17 cellular contexts compared by ENCODE assay signal in the genomic region with DNA sequence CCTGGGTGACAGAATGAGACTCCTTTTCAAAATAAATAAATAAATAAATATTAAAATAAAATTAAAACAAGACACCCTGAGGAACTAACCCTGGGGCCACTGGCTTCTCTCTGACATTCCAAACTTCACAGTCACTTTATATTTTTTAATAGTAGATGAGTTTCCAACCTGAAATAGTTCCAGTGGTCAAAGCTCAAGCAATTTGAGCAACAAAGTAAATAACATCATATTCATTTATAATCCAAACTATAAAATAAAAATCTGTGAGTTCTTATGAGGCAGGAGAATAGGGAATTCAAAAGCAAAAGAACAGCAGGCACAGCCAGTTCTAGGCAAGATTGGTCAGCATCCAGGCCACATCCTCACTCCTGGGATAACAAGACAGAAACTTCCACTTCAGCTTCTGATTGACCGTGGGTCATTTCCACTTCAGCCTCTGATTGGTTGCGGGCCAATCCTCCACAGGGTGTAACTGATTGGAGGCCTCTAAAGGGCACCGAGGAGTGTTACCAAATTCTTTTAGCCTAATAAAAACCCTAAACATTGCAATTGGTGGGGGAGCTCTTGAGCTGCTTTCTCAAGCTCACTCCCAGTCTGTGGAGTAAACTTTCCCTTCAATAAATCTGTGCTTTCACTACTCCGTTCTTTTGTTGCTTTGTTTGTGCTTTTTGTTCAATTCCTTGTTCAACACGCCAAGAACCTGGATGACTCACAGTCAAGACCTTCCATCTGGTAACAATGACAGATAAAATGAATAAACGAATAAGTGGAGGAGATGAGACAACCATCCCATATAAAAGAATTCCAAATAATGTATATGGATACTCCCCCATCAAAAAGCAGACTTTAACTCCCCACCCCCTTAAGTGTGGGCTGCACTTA. TPM values are rescaled to one million over a fixed set of nuclear protein-coding genes. Genes with fewer than 3 reads are reported as not detected.
DNase-seq lines count a peak whose midpoint lies in the region; ATAC-seq, FAIRE-seq and TF ChIP-seq lines count a peak whose summit lies in the region.
"Had no signal": no experiment of that assay in that cellular context is flagged by ENCODE, and none has a peak within 500 bp of the region (broad histone marks: within the 10 kb centered on the region; RNA-seq: fewer than 3 reads in every experiment).

No MANE protein-coding gene starts in this region.

- no TSS peak for BruUV-seq in PC-9 (replicated peaks; lab: Mats Ljungman, UMichigan)

- TF ChIP-seq POLR2A in gastrocnemius medialis (IDR thresholded peaks at IDR 0.05), result no peak

- H3K4me1 ChIP-seq in GM23338 (ENCODE audit: insufficient read depth) (peaks cover 12% of the 10 kb centered on the region), astrocyte (ENCODE audit: insufficient read depth, low read length) (peaks cover 5% of the 10 kb centered on the region), gastrocnemius medialis (no peaks in the 10 kb centered on the region), PC-9 (replicated peaks; ENCODE audit: insufficient read depth) (no peaks in the 10 kb centered on the region)

- H3F3A ChIP-seq in GM23338 (replicated peaks; ENCODE audit: low read depth) (no peaks in the 10 kb centered on the region), PC-9 (ENCODE audit: insufficient read depth, low read depth) (no peaks in the 10 kb centered on the region)

- no peak overlapping the region for H3K9ac ChIP-seq in astrocyte (ENCODE audit: low read length)

- H3K9me3 Mint-ChIP-seq in GM23338 (no peaks in the 10 kb centered on the region), astrocyte (ENCODE audit: unreplicated experiment) (no peaks in the 10 kb centered on the region)
- H3K9me3 Mint-ChIP-seq: activated naive CD8-positive, alpha-beta T cell treated with anti-CD3 and anti-CD28 coated beads for 36 hours; CD8-positive, alpha-beta memory T cell; endodermal cell; H9 had no signal

- H3K36me3 Mint-ChIP-seq in GM23338 (ENCODE audit: low read depth), result no peaks in the 10 kb centered on the region
- H3K36me3 Mint-ChIP-seq in astrocyte (ENCODE audit: low read depth, unreplicated experiment), result no peaks in the 10 kb centered on the region
- H3K36me3 Mint-ChIP-seq: activated naive CD8-positive, alpha-beta T cell treated with anti-CD3 and anti-CD28 coated beads for 36 hours; CD8-positive, alpha-beta memory T cell had no signal

- H3K36me3 ChIP-seq in GM23338 (ENCODE audit: insufficient read depth) (no peaks in the 10 kb centered on the region), astrocyte (ENCODE audit: insufficient read depth, low read length) (no peaks in the 10 kb centered on the region), gastrocnemius medialis (no peaks in the 10 kb centered on the region), PC-9 (ENCODE audit: low read depth) (no peaks in the 10 kb centered on the region)

- H3K4me2 ChIP-seq in GM23338 (no peak overlapping the region), astrocyte (ENCODE audit: low read length) (peak overlapping the region; percentile 19), PC-9 (no peak overlapping the region)

- no peak overlapping the region for H3K27ac ChIP-seq in GM23338 (ENCODE audit: low read depth)
- no peak overlapping the region for H3K27ac ChIP-seq in astrocyte (ENCODE audit: low read depth, low read length)
- peak overlapping the region in 2 of 4 donors; percentile 31 to 50 for H3K27ac ChIP-seq in gastrocnemius medialis
- no peak overlapping the region for H3K27ac ChIP-seq in PC-9

- POLR2A ChIA-PET in PC-9 (lab: Charles Lee; ENCODE audit: unreplicated experiment), result interaction anchor here (0.6 kb wide), 1 partner anchor 69 kb away, joined by 6 read pairs; no protein-coding TSS in a partner anchor

- H3K4me1 Mint-ChIP-seq in GM23338 (peaks cover 11% of the 10 kb centered on the region), astrocyte (ENCODE audit: low read depth, unreplicated experiment) (peaks cover 4% of the 10 kb centered on the region)
- H3K4me1 Mint-ChIP-seq: activated naive CD8-positive, alpha-beta T cell treated with anti-CD3 and anti-CD28 coated beads for 36 hours; endodermal cell had no signal

- no peaks in the 10 kb centered on the region for H3K27me3 ChIP-seq in GM23338 (ENCODE audit: insufficient read depth)
- H3K27me3 ChIP-seq in astrocyte (ENCODE audit: insufficient read depth, low read length), result peaks cover 2% of the 10 kb centered on the region
- H3K27me3 ChIP-seq in gastrocnemius medialis, result no peaks in the 10 kb centered on the region
- H3K27me3 ChIP-seq in PC-9 (ENCODE audit: insufficient read depth, low read depth), result peaks cover 81% of the 10 kb centered on the region

- H3K4me3 Mint-ChIP-seq in GM23338, result no peak overlapping the region
- H3K4me3 Mint-ChIP-seq in astrocyte (ENCODE audit: unreplicated experiment), result no peak overlapping the region
- H3K4me3 Mint-ChIP-seq: activated naive CD8-positive, alpha-beta T cell treated with anti-CD3 and anti-CD28 coated beads for 36 hours; CD8-positive, alpha-beta memory T cell; endodermal cell; H9 had no signal

- TF ChIP-seq CTCF in GM23338 (conservative IDR thresholded peaks at IDR 0.05; ENCODE audit: low read depth in 2 of 2), result peak in 1 of 2 experiments; percentile 43; a peak in 2 of 4 replicates
- no peak for TF ChIP-seq CTCF in astrocyte (IDR thresholded peaks at IDR 0.05; ENCODE audit: insufficient read depth, low read depth, low read length)
- TF ChIP-seq CTCF in gastrocnemius medialis (IDR thresholded peaks at IDR 0.05 in 4 of 5, conservative IDR thresholded peaks at IDR 0.05 in 1 of 5), result no peak
- TF ChIP-seq CTCF in PC-9 (conservative IDR thresholded peaks at IDR 0.05), result no peak

- H2AFZ ChIP-seq in GM23338 (peak overlapping the region; percentile 7; the same call in 1 of the 2 replicates), astrocyte (ENCODE audit: low read depth, low read length) (peak overlapping the region; percentile 30), PC-9 (no peak overlapping the region)

- intact Hi-C loops in left cardiac atrium (cut with DNase I) (no loop called here), gastrocnemius medialis (cut with DNase I; ENCODE audit: low total_unique reads) (no loop called here), PC-9 (cut with micrococcal nuclease; ENCODE audit: unreplicated experiment) (no loop called here)

- peaks cover 2% of the 10 kb centered on the region for H3K27me3 Mint-ChIP-seq in GM23338 (ENCODE audit: insufficient read depth, low read depth, poor library complexity)
- no peaks in the 10 kb centered on the region for H3K27me3 Mint-ChIP-seq in astrocyte (ENCODE audit: low read depth, unreplicated experiment)
- H3K27me3 Mint-ChIP-seq: activated naive CD8-positive, alpha-beta T cell treated with anti-CD3 and anti-CD28 coated beads for 36 hours had no signal

- no peaks in the 10 kb centered on the region for H3K79me2 ChIP-seq in GM23338 (replicated peaks; ENCODE audit: insufficient read depth)
- H3K79me2 ChIP-seq in astrocyte (ENCODE audit: insufficient read depth, low read length), result no peaks in the 10 kb centered on the region
- H3K79me2 ChIP-seq in PC-9 (ENCODE audit: low read depth), result no peaks in the 10 kb centered on the region

- DNase-seq in GM23338 (ENCODE audit: low spot score), result peak; percentile 50
- DNase-seq in astrocyte (ENCODE audit: low read depth), result peak; percentile 28
- DNase-seq in left cardiac atrium, result peak; percentile 29
- DNase-seq in gastrocnemius medialis, result peak; percentile 48 to 70
- DNase-seq in midbrain (lab: John Stamatoyannopoulos, UW), result no peak
- DNase-seq in PC-9, result no peak
- no peak for DNase-seq in KG1 (lab: John Stamatoyannopoulos, UW)
- DNase-seq: activated naive CD8-positive, alpha-beta T cell treated with anti-CD3 and anti-CD28 coated beads for 36 hours; CD8-positive, alpha-beta memory T cell; H9; Kasumi-1; NCI-H2171; OCI-M1; stimulated activated naive CD8-positive, alpha-beta T cell treated with anti-CD3 and anti-CD28 coated beads, Interleukin-15, Interleukin-2, amounts not matched to agents 100 U/mL and 50 U/mL, for 24 hours had no signal

- in situ Hi-C loops in gastrocnemius medialis (cut with MboI; ENCODE audit: low sequenced_read_pairs in 4 of 4), result no loop called here

- CTCF ChIA-PET in PC-9 (lab: Charles Lee), result no interaction called here

- H3K27ac Mint-ChIP-seq in GM23338 (no peak overlapping the region), astrocyte (ENCODE audit: unreplicated experiment) (no peak overlapping the region)
- H3K27ac Mint-ChIP-seq: activated naive CD8-positive, alpha-beta T cell treated with anti-CD3 and anti-CD28 coated beads for 36 hours; CD8-positive, alpha-beta memory T cell; endodermal cell; H9 had no signal

- no peak overlapping the region for H3K4me3 ChIP-seq in GM23338
- no peak overlapping the region for H3K4me3 ChIP-seq in astrocyte (ENCODE audit: insufficient read depth, low read depth, low read length)
- H3K4me3 ChIP-seq in gastrocnemius medialis, result no peak overlapping the region
- H3K4me3 ChIP-seq in PC-9, result no peak overlapping the region

- ATAC-seq in GM23338, result peak; percentile 69
- ATAC-seq in left cardiac atrium, result peak in 1 of 2 donors; percentile 27
- peak; percentile 59 to 72 for ATAC-seq in gastrocnemius medialis
- no peak for ATAC-seq in GM19397 (IDR thresholded peaks at IDR 0.05; ENCODE audit: unreplicated experiment)
- ATAC-seq: stimulated activated naive CD8-positive, alpha-beta T cell treated with anti-CD3 and anti-CD28 coated beads, Interleukin-15, Interleukin-2, amounts not matched to agents 100 U/mL and 50 U/mL, for 24 hours had no signal

- no peak for FAIRE-seq in astrocyte (lab: Jason Lieb, UNC)
- FAIRE-seq: GM19239 had no signal

- H4K20me1 ChIP-seq in GM23338 (replicated peaks; ENCODE audit: insufficient read depth) (no peaks in the 10 kb centered on the region), astrocyte (ENCODE audit: insufficient read depth, low read length) (no peaks in the 10 kb centered on the region), PC-9 (ENCODE audit: insufficient read depth) (no peaks in the 10 kb centered on the region)

- H3K9me3 ChIP-seq in astrocyte (ENCODE audit: insufficient read depth, low read depth, low read length) (no peaks in the 10 kb centered on the region), gastrocnemius medialis (no peaks in the 10 kb centered on the region), PC-9 (ENCODE audit: insufficient read depth, low read depth) (no peaks in the 10 kb centered on the region)

- H3K9me2 ChIP-seq in GM23338 (ENCODE audit: insufficient read depth), result no peaks in the 10 kb centered on the region
- no peaks in the 10 kb centered on the region for H3K9me2 ChIP-seq in PC-9 (ENCODE audit: insufficient read depth)

RNA-seq across cellular contexts. Expression of gene AMER2, which starts 42.5 kb away (rescaled TPM):
- total RNA-seq in GM23338 (2014; rRNA removed; shearing (Covaris generic)), result 0.62 and 0.76 TPM in 2 replicates
- polyA plus RNA-seq in GM23338 (2016; fragmentation: Nextera tagmentation; extraction: Ambion mirVana), result 0.23 and 0.31 TPM in 2 replicates
- total RNA-seq in astrocyte (0.02 TPM in 1 of 2 replicates, not detected in the other), left cardiac atrium (not detected), gastrocnemius medialis (under 1 TPM in 3 of 4 donors, not detected in 1; 0.10 to 0.87 (median 0.27) TPM), PC-9 (2021) (not detected in 2 replicates)
- total RNA-seq: activated naive CD8-positive, alpha-beta T cell treated with anti-CD3 and anti-CD28 coated beads for 36 hours; CD8-positive, alpha-beta memory T cell had no signal
- polyA plus RNA-seq: CD8-positive, alpha-beta memory T cell had no signal

Comparison
In these comparisons a context has a peak if more than half of its experiments do, and no peak if none do; other contexts are left out.
1. DNase-seq: peak in GM23338 (single experiment), astrocyte (single experiment), left cardiac atrium (single experiment) and gastrocnemius medialis (2 of 2); none in midbrain (single experiment), PC-9 (0 of 2) and KG1 (single experiment).